ENCODE assay signal across 8 cellular contexts in the genomic region with DNA sequence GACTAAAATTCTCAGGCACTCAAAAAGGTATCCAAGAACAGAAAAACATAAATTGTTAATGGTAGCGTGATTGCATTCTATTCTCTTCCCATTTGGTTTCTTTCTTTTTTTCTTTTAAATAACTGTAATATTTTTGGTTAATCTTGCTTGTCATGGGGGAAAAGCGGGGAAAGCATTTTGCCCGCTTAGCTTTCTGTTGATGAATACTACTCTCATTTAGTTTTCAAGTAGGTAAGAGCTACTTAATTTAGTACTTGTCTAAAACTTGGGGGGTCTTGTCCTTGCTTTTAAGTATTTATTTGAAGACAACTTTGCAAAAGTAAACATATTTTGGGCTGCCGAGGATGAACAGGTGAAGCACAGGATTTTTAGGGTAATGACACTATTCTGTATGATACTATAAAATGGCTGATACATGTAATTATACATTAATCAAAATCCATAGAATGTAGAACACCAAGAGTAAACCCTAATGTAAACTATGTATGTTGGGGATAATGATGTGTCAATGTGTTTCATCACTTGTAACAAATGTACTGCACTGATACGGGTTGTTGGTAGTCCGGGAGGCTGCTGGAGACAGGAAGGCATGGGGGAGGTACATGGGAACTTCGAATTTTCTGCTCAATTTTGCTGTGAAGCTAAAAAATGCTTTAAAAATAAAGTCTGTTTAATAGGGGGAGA. TPM values are rescaled to one million over a fixed set of nuclear protein-coding genes. Genes with fewer than 3 reads are reported as not detected.
DNase-seq lines count a peak whose midpoint lies in the region; ATAC-seq and TF ChIP-seq lines count a peak whose summit lies in the region.

No MANE protein-coding gene starts in this region.

- H3K27me3 ChIP-seq in AG04450 (ENCODE audit: control insufficient read depth, insufficient read depth, low read length) (no peaks in the 10 kb centered on the region), KMS-11 (ENCODE audit: insufficient read depth, low read depth) (no peaks in the 10 kb centered on the region), mammary epithelial cell (ENCODE audit: insufficient read depth, low read length) (no peaks in the 10 kb centered on the region)
- H3K27me3 ChIP-seq in naive thymus-derived CD4-positive, alpha-beta T cell (ENCODE audit: control insufficient read depth in 2 of 2, insufficient read depth in 2 of 2, low read length in 2 of 2): no peaks in the 10 kb centered on the region

- H3K4me3 Mint-ChIP-seq in naive thymus-derived CD4-positive, alpha-beta T cell: peak overlapping the region; percentile 84 to 99 (median 98)

- H3K4me3 ChIP-seq in AG04450 (ENCODE audit: low read depth, low read length): peak overlapping the region; percentile 80
- no peak overlapping the region for H3K4me3 ChIP-seq in KMS-11 (IDR thresholded peaks at IDR 0.05; ENCODE audit: insufficient read depth, low read depth, low read length)
- H3K4me3 ChIP-seq in mammary epithelial cell (replicated peaks in 1 of 3; ENCODE audit: insufficient read depth in 1 of 3, low read depth in 2 of 3, low read length in 3 of 3): peak overlapping the region; percentile 85 to 98 (median 91)
- H3K4me3 ChIP-seq in naive thymus-derived CD4-positive, alpha-beta T cell (ENCODE audit: low read length): peak overlapping the region; percentile 92

- no peak for DNase-seq in AG04450 (ENCODE audit: low read depth, low spot score)
- DNase-seq in mammary epithelial cell: no peak
- DNase-seq in naive thymus-derived CD4-positive, alpha-beta T cell: no peak
- DNase-seq in T1000 (lab: John Stamatoyannopoulos, UW): no peak
- DNase-seq in NCI-H1694 (lab: John Stamatoyannopoulos, UW): no peak
- DNase-seq in NCI-H2227 (lab: John Stamatoyannopoulos, UW; ENCODE audit: unreplicated experiment): no peak

- H3K4me2 ChIP-seq in KMS-11: peak overlapping the region; percentile 67
- peak overlapping the region; percentile 92 for H3K4me2 ChIP-seq in mammary epithelial cell (ENCODE audit: insufficient read depth, low read depth, low read length)

- H3K27me3 Mint-ChIP-seq in naive thymus-derived CD4-positive, alpha-beta T cell: no peaks in the 10 kb centered on the region

- H3K9me3 ChIP-seq in AG04450 (ENCODE audit: control insufficient read depth, insufficient read depth, low read length) (no peaks in the 10 kb centered on the region), mammary epithelial cell (replicated peaks; ENCODE audit: insufficient read depth, low read length) (no peaks in the 10 kb centered on the region)
- no peaks in the 10 kb centered on the region for H3K9me3 ChIP-seq in naive thymus-derived CD4-positive, alpha-beta T cell (ENCODE audit: control insufficient read depth in 2 of 3, low read length in 3 of 3)

- peaks cover 57% of the 10 kb centered on the region for H3K79me2 ChIP-seq in KMS-11 (ENCODE audit: insufficient read depth, low read depth)
- peaks cover 67% of the 10 kb centered on the region for H3K79me2 ChIP-seq in mammary epithelial cell (ENCODE audit: insufficient read depth, low read length)

- intact Hi-C loops in mammary epithelial cell (cut with micrococcal nuclease): loop anchor here (1.0 to 2.0 kb wide), 4 partner anchors 15 to 565 kb away; no protein-coding TSS in a partner anchor
- intact Hi-C loops in naive thymus-derived CD4-positive, alpha-beta T cell (cut with micrococcal nuclease): loop anchor here (1.0 to 10.0 kb wide), 15 partner anchors 7 to 1972 kb away; a partner anchor contains a TSS

- H4K20me1 ChIP-seq in KMS-11 (ENCODE audit: insufficient read depth) (peaks cover 7% of the 10 kb centered on the region; the same call in 1 of the 2 replicates), mammary epithelial cell (ENCODE audit: insufficient read depth, low read length) (no peaks in the 10 kb centered on the region)

- H3K27ac Mint-ChIP-seq in naive thymus-derived CD4-positive, alpha-beta T cell: peak overlapping the region; percentile 94 to 99 (median 97)

- TF ChIP-seq CTCF in AG04450 (IDR thresholded peaks at IDR 0.05; ENCODE audit: low read depth, low read length) (no peak), KMS-11 (conservative IDR thresholded peaks at IDR 0.05; ENCODE audit: low read depth, low read length) (no peak), mammary epithelial cell (conservative IDR thresholded peaks at IDR 0.05 in 1 of 2, IDR thresholded peaks at IDR 0.05 in 1 of 2; ENCODE audit: extremely low read depth in 1 of 2, insufficient read depth in 1 of 2, low read depth in 1 of 2, low read length in 2 of 2) (no peak)

- H3K36me3 Mint-ChIP-seq in naive thymus-derived CD4-positive, alpha-beta T cell: peaks cover 0 to 30% (median 10%) of the 10 kb centered on the region in 5 donors

- H3K9ac ChIP-seq in KMS-11 (peak overlapping the region; percentile 81; the same call in 1 of the 2 replicates), mammary epithelial cell (ENCODE audit: insufficient read depth, low read length) (peak overlapping the region; percentile 97)

- peaks cover 46 to 76% (median 63%) of the 10 kb centered on the region in 7 donors for H3K4me1 Mint-ChIP-seq in naive thymus-derived CD4-positive, alpha-beta T cell

- BruUV-seq in mammary epithelial cell (replicated peaks; lab: Mats Ljungman, UMichigan): TSS peak; percentile 35

- H2AFZ ChIP-seq in KMS-11 (ENCODE audit: low read depth) (peak overlapping the region; percentile 93; the same call in 1 of the 2 replicates), mammary epithelial cell (ENCODE audit: low read depth, low read length) (no peak overlapping the region)

- H3K9me3 Mint-ChIP-seq in naive thymus-derived CD4-positive, alpha-beta T cell: peaks cover 0 to 7% (median 0%) of the 10 kb centered on the region in 11 donors

- H3K36me3 ChIP-seq in KMS-11 (ENCODE audit: insufficient read depth) (no peaks in the 10 kb centered on the region), mammary epithelial cell (ENCODE audit: insufficient read depth, low read length) (peaks cover 2% of the 10 kb centered on the region)
- no peaks in the 10 kb centered on the region for H3K36me3 ChIP-seq in naive thymus-derived CD4-positive, alpha-beta T cell (ENCODE audit: control insufficient read depth in 2 of 3, insufficient read depth in 3 of 3, low read length in 3 of 3)

- peaks cover 35% of the 10 kb centered on the region for H3K4me1 ChIP-seq in KMS-11 (ENCODE audit: low read depth, poor library complexity, severe bottlenecking)
- H3K4me1 ChIP-seq in mammary epithelial cell (ENCODE audit: insufficient read depth, low read length): peaks cover 44% of the 10 kb centered on the region
- H3K4me1 ChIP-seq in naive thymus-derived CD4-positive, alpha-beta T cell (ENCODE audit: control insufficient read depth in 2 of 2, insufficient read depth in 2 of 2, low read length in 2 of 2): peaks cover 34 to 48% of the 10 kb centered on the region in 2 donors

- CTCF ChIA-PET in AG04450 (lab: Charles Lee) (interaction anchor here (1.0 to 4.6 kb wide), 5 partner anchors 24 to 377 kb away, joined by 3 to 37 read pairs (median 5); no protein-coding TSS in a partner anchor), mammary epithelial cell (lab: Charles Lee; ENCODE audit: low non-redundant PET) (interaction anchor here (0.6 kb wide), 1 partner anchor 23 kb away, joined by 4 read pairs; no protein-coding TSS in a partner anchor)
- CTCF ChIA-PET in naive thymus-derived CD4-positive, alpha-beta T cell (lab: Charles Lee): interaction anchor here (0.8 to 6.2 kb wide), 6 partner anchors 7 to 379 kb away, joined by 3 to 66 read pairs (median 7); no protein-coding TSS in a partner anchor

- dilution Hi-C loops in mammary epithelial cell (cut with HindIII; ENCODE audit: low sequenced_read_pairs): no loop called here

- in situ Hi-C loops in mammary epithelial cell (cut with MboI; ENCODE audit: low sequenced_read_pairs in 2 of 2): no loop called here

- no peak for ATAC-seq in naive thymus-derived CD4-positive, alpha-beta T cell
- no peak for ATAC-seq in GM18867 (IDR thresholded peaks at IDR 0.05; ENCODE audit: unreplicated experiment)

- POLR2A ChIA-PET in AG04450 (lab: Yijun Ruan, JAX): interaction anchor here (1.1 to 2.6 kb wide), 3 partner anchors 11 to 33 kb away, joined by 3 to 10 read pairs (median 8); no protein-coding TSS in a partner anchor
- POLR2A ChIA-PET in naive thymus-derived CD4-positive, alpha-beta T cell (lab: Charles Lee): interaction anchor here (1.4 to 5.7 kb wide), 8 partner anchors 11 to 32 kb away, joined by 5 to 43 read pairs (median 19); no protein-coding TSS in a partner anchor

- H3K27ac ChIP-seq in AG04450 (ENCODE audit: low read depth, low read length) (no peak overlapping the region), KMS-11 (peak overlapping the region; percentile 77), mammary epithelial cell (ENCODE audit: insufficient read depth, low read depth, low read length) (peak overlapping the region; percentile 99)
- peak overlapping the region; percentile 93 for H3K27ac ChIP-seq in naive thymus-derived CD4-positive, alpha-beta T cell (ENCODE audit: low read depth, low read length)

- 3% methylated on average over 7 of the region's 7 CpGs for WGBS in mammary epithelial cell (ENCODE audit: low coverage, missing lambda C conversion rate)

RNA-seq across cellular contexts. Expression of a gene that starts 1.7 kb away (rescaled TPM):
- polyA plus RNA-seq in AG04450 (2011; rRNA removed) (130 and 152 TPM in 2 replicates), mammary epithelial cell (113 TPM)
- polyA minus RNA-seq in AG04450 (2011; rRNA and poly(A)+ RNA removed): 82.7 and 88.1 TPM in 2 replicates
- total RNA-seq in mammary epithelial cell: 100 to 1,000 TPM; 189 to 424 TPM
- 210 TPM for polyA minus RNA-seq in mammary epithelial cell
- total RNA-seq in naive thymus-derived CD4-positive, alpha-beta T cell: 100 to 1,000 TPM in 4 of 5 experiments, 10 to 100 TPM in 1; 99.2 to 120 (median 114) TPM
- polyA plus RNA-seq in naive thymus-derived CD4-positive, alpha-beta T cell: 100 to 1,000 TPM; 189 to 195 TPM
